1 cellular context compared by ENCODE assay signal in genomic region chr5:64646169-64646568, GRCh38.
TF ChIP-seq lines count a peak whose summit lies in the region.

No MANE protein-coding gene starts in this region.

TF ChIP-seq in GM23338, 12 proteins besides CTCF, POLR2A, EP300 and RAD21 (continued from another document):
- TF ChIP-seq ZNF462 (CRISPR knock-in tag; IDR thresholded peaks at IDR 0.05) (no peak), NANOG (IDR thresholded peaks at IDR 0.05; ENCODE audit: borderline replicate concordance) (no peak), CREB1 (CRISPR knock-in tag; IDR thresholded peaks at IDR 0.05; ENCODE audit: low read depth) (no peak), ZNF114 (CRISPR knock-in tag; IDR thresholded peaks at IDR 0.05) (no peak), EZH2 (IDR thresholded peaks at IDR 0.05; ENCODE audit: low read depth, unreplicated experiment) (no peak)
- TF ChIP-seq, protein P1, sequence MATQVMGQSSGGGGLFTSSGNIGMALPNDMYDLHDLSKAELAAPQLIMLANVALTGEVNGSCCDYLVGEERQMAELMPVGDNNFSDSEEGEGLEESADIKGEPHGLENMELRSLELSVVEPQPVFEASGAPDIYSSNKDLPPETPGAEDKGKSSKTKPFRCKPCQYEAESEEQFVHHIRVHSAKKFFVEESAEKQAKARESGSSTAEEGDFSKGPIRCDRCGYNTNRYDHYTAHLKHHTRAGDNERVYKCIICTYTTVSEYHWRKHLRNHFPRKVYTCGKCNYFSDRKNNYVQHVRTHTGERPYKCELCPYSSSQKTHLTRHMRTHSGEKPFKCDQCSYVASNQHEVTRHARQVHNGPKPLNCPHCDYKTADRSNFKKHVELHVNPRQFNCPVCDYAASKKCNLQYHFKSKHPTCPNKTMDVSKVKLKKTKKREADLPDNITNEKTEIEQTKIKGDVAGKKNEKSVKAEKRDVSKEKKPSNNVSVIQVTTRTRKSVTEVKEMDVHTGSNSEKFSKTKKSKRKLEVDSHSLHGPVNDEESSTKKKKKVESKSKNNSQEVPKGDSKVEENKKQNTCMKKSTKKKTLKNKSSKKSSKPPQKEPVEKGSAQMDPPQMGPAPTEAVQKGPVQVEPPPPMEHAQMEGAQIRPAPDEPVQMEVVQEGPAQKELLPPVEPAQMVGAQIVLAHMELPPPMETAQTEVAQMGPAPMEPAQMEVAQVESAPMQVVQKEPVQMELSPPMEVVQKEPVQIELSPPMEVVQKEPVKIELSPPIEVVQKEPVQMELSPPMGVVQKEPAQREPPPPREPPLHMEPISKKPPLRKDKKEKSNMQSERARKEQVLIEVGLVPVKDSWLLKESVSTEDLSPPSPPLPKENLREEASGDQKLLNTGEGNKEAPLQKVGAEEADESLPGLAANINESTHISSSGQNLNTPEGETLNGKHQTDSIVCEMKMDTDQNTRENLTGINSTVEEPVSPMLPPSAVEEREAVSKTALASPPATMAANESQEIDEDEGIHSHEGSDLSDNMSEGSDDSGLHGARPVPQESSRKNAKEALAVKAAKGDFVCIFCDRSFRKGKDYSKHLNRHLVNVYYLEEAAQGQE (IDR thresholded peaks at IDR 0.05; ENCODE audit: unreplicated experiment), result no peak
- TF ChIP-seq, protein P2, sequence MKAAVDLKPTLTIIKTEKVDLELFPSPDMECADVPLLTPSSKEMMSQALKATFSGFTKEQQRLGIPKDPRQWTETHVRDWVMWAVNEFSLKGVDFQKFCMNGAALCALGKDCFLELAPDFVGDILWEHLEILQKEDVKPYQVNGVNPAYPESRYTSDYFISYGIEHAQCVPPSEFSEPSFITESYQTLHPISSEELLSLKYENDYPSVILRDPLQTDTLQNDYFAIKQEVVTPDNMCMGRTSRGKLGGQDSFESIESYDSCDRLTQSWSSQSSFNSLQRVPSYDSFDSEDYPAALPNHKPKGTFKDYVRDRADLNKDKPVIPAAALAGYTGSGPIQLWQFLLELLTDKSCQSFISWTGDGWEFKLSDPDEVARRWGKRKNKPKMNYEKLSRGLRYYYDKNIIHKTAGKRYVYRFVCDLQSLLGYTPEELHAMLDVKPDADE (IDR thresholded peaks at IDR 0.05), result no peak
